In the genomic region with DNA sequence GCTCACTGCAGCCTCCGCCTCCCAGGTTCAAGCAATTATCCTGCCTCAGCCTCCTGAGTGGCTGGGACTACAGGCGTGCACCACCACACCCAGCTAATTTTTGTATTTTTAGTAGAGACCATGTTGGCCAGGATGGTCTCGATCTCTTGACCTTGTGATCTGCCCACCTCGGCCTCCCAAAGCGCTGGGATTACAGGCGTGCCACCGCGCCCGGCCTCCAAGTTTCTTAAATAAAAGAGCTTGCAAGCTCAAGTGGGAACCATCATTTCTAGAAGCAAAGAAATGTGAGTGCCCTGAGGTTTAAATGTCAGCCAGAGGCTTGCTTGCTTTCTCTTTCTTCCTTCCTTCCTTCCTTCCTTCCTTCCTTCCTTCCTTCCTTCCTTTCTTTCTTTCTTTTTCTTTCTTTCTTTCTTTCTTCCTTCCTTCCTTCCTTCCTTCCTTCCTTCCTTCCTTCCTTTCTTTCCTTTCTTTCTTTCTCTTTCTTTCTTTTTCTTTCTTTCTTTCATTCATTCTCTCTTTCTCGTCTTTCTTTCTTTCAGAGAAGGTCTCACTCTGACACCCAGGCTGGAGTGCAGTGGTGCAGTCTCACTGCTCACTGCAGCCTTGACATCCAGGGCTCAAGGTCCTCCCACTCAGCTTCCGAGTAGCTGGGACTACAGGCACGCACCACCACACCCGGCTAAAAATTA, we compare ENCODE assay signal across 12 cellular contexts. TPM values are rescaled to one million over a fixed set of nuclear protein-coding genes. Genes with fewer than 3 reads are reported as not detected.
DNase-seq lines count a peak whose midpoint lies in the region; ATAC-seq, FAIRE-seq and TF ChIP-seq lines count a peak whose summit lies in the region.
"Not testable (repeated sequence)": the region's sequence is repeated elsewhere in the genome, so short reads cannot be mapped to it uniquely, and the experiment has no call there.
"Had no signal": no experiment of that assay in that cellular context is flagged by ENCODE, and none has a peak within 500 bp of the region (broad histone marks: within the 10 kb centered on the region; RNA-seq: fewer than 3 reads in every experiment).

No MANE protein-coding gene starts in this region.

- not testable (repeated sequence) for H3K27ac ChIP-seq in DND-41 (ENCODE audit: low read length); GM12878 (ENCODE audit: control insufficient read depth, insufficient read depth); fibroblast of lung (ENCODE audit: insufficient read depth, low read length)
- peak overlapping the region in 1 of 2 experiments; percentile 81; a peak in 1 of 4 replicates for H3K27ac ChIP-seq in SK-N-SH (ENCODE audit: low read depth in 2 of 2, low read length in 1 of 2)

- peaks cover 24% of the 10 kb centered on the region for H3K4me1 Mint-ChIP-seq in activated T-cell treated with anti-CD3 and anti-CD28 coated beads, Interleukin-2, amount 50 U/mL, for 4 hours (ENCODE audit: low read depth)
- H3K4me1 Mint-ChIP-seq in naive B cell, result peaks cover 15 to 26% (median 20%) of the 10 kb centered on the region in 3 donors

- H3K9ac ChIP-seq in DND-41 (ENCODE audit: low read depth, low read length); SK-N-SH; GM12878 (ENCODE audit: control insufficient read depth, insufficient read depth, low read length); fibroblast of lung (ENCODE audit: insufficient read depth, low read length); skeletal muscle satellite cell (ENCODE audit: low read depth, low read length): not testable (repeated sequence)

- H3K9me3 Mint-ChIP-seq in activated T-cell treated with anti-CD3 and anti-CD28 coated beads, Interleukin-2, amount 50 U/mL, for 4 hours; naive B cell: not testable (repeated sequence)

- POLR2A ChIA-PET in SK-N-SH (lab: Yijun Ruan, JAX), result not testable (repeated sequence)
- POLR2A ChIA-PET in GM12878 (lab: Charles Lee), result interaction anchor here (0.6 to 1.2 kb wide), 3 partner anchors 44 to 218 kb away, joined by 3 read pairs; a partner anchor contains a TSS

- SMC1A ChIA-PET in GM12878 (lab: Charles Lee; ENCODE audit: uncharacterized antibody, unreplicated experiment), result interaction anchor here (1.6 kb wide), 1 partner anchor 70 kb away, joined by 5 read pairs; no protein-coding TSS in a partner anchor

- DNase-seq in DND-41; SK-N-SH; activated T-cell treated with anti-CD3 and anti-CD28 coated beads, Interleukin-2, amount 50 U/mL, for 4 hours; GM12878 (ENCODE audit: low read depth, low spot score); fibroblast of lung (ENCODE audit: low read depth in 2 of 2); naive B cell: not testable (repeated sequence)

- not testable (repeated sequence) for H3K27me3 ChIP-seq in DND-41 (ENCODE audit: insufficient read depth, low read length, poor library complexity); SK-N-SH (ENCODE audit: insufficient read depth); GM12878 (replicated peaks in 1 of 2; ENCODE audit: control insufficient read depth in 2 of 2, insufficient read depth in 2 of 2, low read length in 1 of 2); fibroblast of lung (ENCODE audit: control insufficient read depth, insufficient read depth, low read length); skeletal muscle satellite cell (ENCODE audit: control insufficient read depth, insufficient read depth, low read length)

- peaks cover 25% of the 10 kb centered on the region for H3K4me1 ChIP-seq in DND-41 (ENCODE audit: insufficient read depth, low read length)
- H3K4me1 ChIP-seq in SK-N-SH (ENCODE audit: control insufficient read depth in 1 of 2, insufficient read depth in 2 of 2, low read depth in 1 of 2, low read length in 1 of 2); GM12878 (ENCODE audit: control insufficient read depth, insufficient read depth, low read length); fibroblast of lung (ENCODE audit: control insufficient read depth, extremely low read depth, insufficient read depth, low read length): not testable (repeated sequence)
- H3K4me1 ChIP-seq in skeletal muscle satellite cell (ENCODE audit: control insufficient read depth, insufficient read depth, low read length), result peaks cover 20% of the 10 kb centered on the region

- FAIRE-seq in GM12878 (lab: Jason Lieb, UNC), result not testable (repeated sequence)

- H3K4me3 Mint-ChIP-seq in activated T-cell treated with anti-CD3 and anti-CD28 coated beads, Interleukin-2, amount 50 U/mL, for 4 hours, result peak overlapping the region; percentile 98
- peak overlapping the region; percentile 19 to 99 (median 89) for H3K4me3 Mint-ChIP-seq in naive B cell

- RAD21 ChIA-PET in GM12878 (lab: Charles Lee; ENCODE audit: unreplicated experiment), result interaction anchor here (0.6 kb wide), 1 partner anchor 34 kb away, joined by 3 read pairs; no protein-coding TSS in a partner anchor

- in situ Hi-C loops in GM12878 (cut with MboI), result not testable (repeated sequence)

- not testable (repeated sequence) for TF ChIP-seq POLR2A in GM12878 (IDR thresholded peaks at IDR 0.05; ENCODE audit: low read depth, low read length)

- not testable (repeated sequence) for TF ChIP-seq EP300 in SK-N-SH (IDR thresholded peaks at IDR 0.05; ENCODE audit: borderline replicate concordance in 1 of 2, low read depth in 1 of 2, low read length in 1 of 2); GM12878 (IDR thresholded peaks at IDR 0.05; ENCODE audit: borderline replicate concordance in 1 of 2, control insufficient read depth in 1 of 2, low read depth in 2 of 2, low read length in 2 of 2)

- not testable (repeated sequence) for H2AFZ ChIP-seq in DND-41 (ENCODE audit: low read depth, low read length); SK-N-SH (ENCODE audit: low read depth); GM12878 (ENCODE audit: control insufficient read depth, low read depth, low read length); fibroblast of lung (ENCODE audit: low read length)

- H3K4me2 ChIP-seq in DND-41 (ENCODE audit: insufficient read depth, low read length) (peak overlapping the region; percentile 28; the same call in 1 of the 2 replicates), SK-N-SH (peak overlapping the region; percentile 91), GM12878 (ENCODE audit: control insufficient read depth, insufficient read depth) (peak overlapping the region; percentile 48; the same call in 1 of the 2 replicates), fibroblast of lung (ENCODE audit: extremely low read depth, insufficient read depth, low read length) (peak overlapping the region; percentile 85), skeletal muscle satellite cell (ENCODE audit: low read length) (peak overlapping the region; percentile 87)

- peak overlapping the region in 3 of 6 donors; percentile 43 to 68 (median 56) for H3K27ac Mint-ChIP-seq in naive B cell

- not testable (repeated sequence) for H4K20me1 ChIP-seq in DND-41 (ENCODE audit: insufficient read depth, low read length); SK-N-SH (ENCODE audit: insufficient read depth); GM12878 (ENCODE audit: control insufficient read depth, insufficient read depth); fibroblast of lung (ENCODE audit: control insufficient read depth, extremely low read depth, insufficient read depth, low read length)

- ATAC-seq in DND-41 (ENCODE audit: insufficient read depth, low read depth); activated T-cell treated with anti-CD3 and anti-CD28 coated beads, Interleukin-2, amount 50 U/mL, for 4 hours; GM12878; naive B cell (ENCODE audit: low read depth in 2 of 2): not testable (repeated sequence)

- 92% methylated on average over 13 of the region's 13 CpGs for WGBS in SK-N-SH (ENCODE audit: low lambda C conversion rate)
- 98% methylated on average over 12 of the region's 13 CpGs for WGBS in GM12878 (ENCODE audit: insufficient coverage, insufficient replicate concordance, low lambda C conversion rate, missing lambda C conversion rate)

- H3F3A ChIP-seq in SK-N-SH (replicated peaks; ENCODE audit: insufficient read depth), result peaks cover 16% of the 10 kb centered on the region

- not testable (repeated sequence) for H3K9me2 ChIP-seq in SK-N-SH

- TF ChIP-seq CTCF in DND-41 (IDR thresholded peaks at IDR 0.05; ENCODE audit: borderline replicate concordance, extremely low read depth, low read length, poor library complexity, severe bottlenecking); SK-N-SH (IDR thresholded peaks at IDR 0.05); GM12878 (IDR thresholded peaks at IDR 0.05 in 2 of 3, conservative IDR thresholded peaks at IDR 0.05 in 1 of 3; ENCODE audit: control insufficient read depth in 2 of 3, extremely low read depth in 1 of 3, insufficient read depth in 1 of 3, low read depth in 3 of 3, low read length in 3 of 3); fibroblast of lung (conservative IDR thresholded peaks at IDR 0.05 in 1 of 2, IDR thresholded peaks at IDR 0.05 in 1 of 2; ENCODE audit: low read depth in 1 of 2, low read length in 2 of 2): not testable (repeated sequence)

- CTCF ChIA-PET in SK-N-SH (lab: Yijun Ruan, JAX), result interaction anchor here (0.8 to 1.9 kb wide), 4 partner anchors 26 to 235 kb away, joined by 3 to 5 read pairs (median 4); no protein-coding TSS in a partner anchor
- CTCF ChIA-PET in GM12878 (lab: Yijun Ruan, JAX), result interaction anchor here (1.0 kb wide), 1 partner anchor 309 kb away, joined by 4 read pairs; no protein-coding TSS in a partner anchor

- peaks cover 47% of the 10 kb centered on the region for H3K79me2 ChIP-seq in DND-41 (ENCODE audit: insufficient read depth, low read length)
- peaks cover 64% of the 10 kb centered on the region for H3K79me2 ChIP-seq in SK-N-SH (ENCODE audit: insufficient read depth)
- peaks cover 15% of the 10 kb centered on the region for H3K79me2 ChIP-seq in GM12878 (ENCODE audit: control insufficient read depth, insufficient read depth, low read length)
- peaks cover 48% of the 10 kb centered on the region for H3K79me2 ChIP-seq in fibroblast of lung (ENCODE audit: control insufficient read depth, insufficient read depth, low read length)

- TF ChIP-seq RAD21 in SK-N-SH (IDR thresholded peaks at IDR 0.05; ENCODE audit: low read length); GM12878 (IDR thresholded peaks at IDR 0.05; ENCODE audit: insufficient read depth, low read depth, low read length): not testable (repeated sequence)

- H3K9me3 ChIP-seq in DND-41 (ENCODE audit: insufficient read depth, low read length, severe bottlenecking); SK-N-SH; GM12878 (replicated peaks; ENCODE audit: control insufficient read depth, insufficient read depth, low read length); fibroblast of lung (ENCODE audit: control insufficient read depth, insufficient read depth, low read depth, low read length); skeletal muscle satellite cell (replicated peaks; ENCODE audit: low read length): not testable (repeated sequence)

- H3K27me3 Mint-ChIP-seq in activated T-cell treated with anti-CD3 and anti-CD28 coated beads, Interleukin-2, amount 50 U/mL, for 4 hours (ENCODE audit: low read depth); naive B cell: not testable (repeated sequence)

- H3K4me3 ChIP-seq in DND-41 (ENCODE audit: low read depth in 1 of 2, low read length in 2 of 2), result peak overlapping the region in 1 of 2 experiments; percentile 1; a peak in 1 of 4 replicates
- not testable (repeated sequence) for H3K4me3 ChIP-seq in SK-N-SH (ENCODE audit: low read depth in 2 of 2, low read length in 1 of 2); skeletal muscle satellite cell (ENCODE audit: low read length)
- H3K4me3 ChIP-seq in GM12878, result 0 out of 2 replicates have a peak overlapping the region, but pooled peaks have one; percentile 91
- peak overlapping the region in 3 of 4 experiments; percentile 85 to 99 (median 96) for H3K4me3 ChIP-seq in fibroblast of lung (replicated peaks in 1 of 4; ENCODE audit: control extremely low read depth in 1 of 4, insufficient read depth in 1 of 4, low read depth in 3 of 4, low read length in 4 of 4)

- H3K36me3 Mint-ChIP-seq in activated T-cell treated with anti-CD3 and anti-CD28 coated beads, Interleukin-2, amount 50 U/mL, for 4 hours (ENCODE audit: insufficient read depth); naive B cell: not testable (repeated sequence)

- not testable (repeated sequence) for BruUV-seq in GM12878 (replicated peaks; lab: Mats Ljungman, UMichigan)

- H3K36me3 ChIP-seq in DND-41 (ENCODE audit: insufficient read depth, low read length), result peaks cover 30% of the 10 kb centered on the region
- peaks cover 14 to 25% of the 10 kb centered on the region in 2 experiments for H3K36me3 ChIP-seq in SK-N-SH (replicated peaks in 1 of 2; ENCODE audit: control insufficient read depth in 1 of 2, insufficient read depth in 2 of 2, low read length in 1 of 2)
- not testable (repeated sequence) for H3K36me3 ChIP-seq in GM12878 (ENCODE audit: control insufficient read depth in 2 of 2, insufficient read depth in 2 of 2, low read length in 1 of 2); fibroblast of lung (ENCODE audit: control insufficient read depth, insufficient read depth, low read length)
- H3K36me3 ChIP-seq in skeletal muscle satellite cell (ENCODE audit: insufficient read depth, low read length), result peaks cover 15% of the 10 kb centered on the region

- intact Hi-C loops in GM12878 (cut with micrococcal nuclease; ENCODE audit: unreplicated experiment), result not testable (repeated sequence)

RNA-seq across cellular contexts. Expression of a gene that starts 2.1 kb away (rescaled TPM):
- 23.8 and 31.4 TPM in 2 replicates for polyA plus RNA-seq in SK-N-SH (2012; rRNA removed)
- polyA plus RNA-seq in SK-N-SH (2012; cell fraction: cytosol; rRNA removed), result 18.2 and 23.3 TPM in 2 replicates
- 22.7 and 27.9 TPM in 2 replicates for polyA plus RNA-seq in SK-N-SH (2012; cell fraction: nucleus; rRNA removed)
- total RNA-seq in activated T-cell treated with anti-CD3 and anti-CD28 coated beads, Interleukin-2, amount 50 U/mL, for 4 hours, result 10 to 100 TPM; 12.9 to 16.9 (median 15.7) TPM
- 3.8 and 4.1 TPM in 2 replicates for total RNA-seq in GM12878 (2013; cell fraction: nucleolus; rRNA removed)
- total RNA-seq in GM12878 (2014; rRNA removed), result 13.3 and 13.6 TPM in 2 replicates
- total RNA-seq in GM12878 (2014; rRNA removed; fragmentation: Illumina TruSeq; extraction: Trizol), result 7.6 and 7.8 TPM in 2 replicates
- 11.9 and 12.5 TPM in 2 replicates for total RNA-seq in GM12878 (2021)
- 5.7 TPM for polyA plus RNA-seq in GM12878 (2011; ENCODE audit: low read depth)
- 8.9 and 11.5 TPM in 2 replicates for polyA plus RNA-seq in GM12878 (2011; rRNA removed)
- polyA plus RNA-seq in GM12878 (2011; cell fraction: cytosol; rRNA removed), result 14.7 and 15.0 TPM in 2 replicates
- polyA plus RNA-seq in GM12878 (2011; cell fraction: nucleus; rRNA removed), result 9.2 and 10.2 TPM in 2 replicates
- 7.1 and 7.4 TPM in 2 replicates for polyA plus RNA-seq in GM12878 (2012)
- 12.3 and 12.7 TPM in 2 replicates for polyA plus RNA-seq in GM12878 (2014; fragmentation: Illumina TruSeq; extraction: Trizol)
- 1 to 10 TPM; 1.5 to 3.1 TPM for polyA plus RNA-seq in GM12878 (2014; fragmentation: Nextera tagmentation; extraction: Ambion mirVana)
- polyA plus RNA-seq in GM12878 (2014; rRNA removed), result 14.5 and 15.0 TPM in 2 replicates
- 1 to 10 TPM; 1.9 to 8.5 TPM for polyA plus RNA-seq in GM12878 (2016; fragmentation: Nextera tagmentation; extraction: Ambion mirVana)
- polyA minus RNA-seq in GM12878 (2011; rRNA and poly(A)+ RNA removed), result 7.9 and 10.6 TPM in 2 replicates
- 2.8 and 4.3 TPM in 2 replicates for polyA minus RNA-seq in GM12878 (2011; cell fraction: cytosol; rRNA and poly(A)+ RNA removed)
- 2.4 and 3.9 TPM in 2 replicates for polyA minus RNA-seq in GM12878 (2011; cell fraction: nucleus; rRNA and poly(A)+ RNA removed)
- total RNA-seq in fibroblast of lung, result 16.4 and 26.6 TPM in 2 replicates
- 30.7 and 47.2 TPM in 2 replicates for polyA plus RNA-seq in fibroblast of lung
- 22.7 and 35.4 TPM in 2 replicates for polyA plus RNA-seq in fibroblast of lung (2012)
- polyA minus RNA-seq in fibroblast of lung (ENCODE audit: low replicate concordance), result 33.3 and 51.5 TPM in 2 replicates
- 1 to 10 TPM; 5.1 to 7.9 (median 6.4) TPM for polyA plus RNA-seq in naive B cell (ENCODE audit: low read depth in 6 of 6)
- 15.5 TPM in 2 replicates for total RNA-seq in skeletal muscle satellite cell (2012; rRNA removed)

RNA-seq across cellular contexts. Expression of a gene that starts 9.3 kb away (rescaled TPM):
- polyA plus RNA-seq in SK-N-SH (2012; rRNA removed) (31.4 and 31.7 TPM in 2 replicates), GM12878 (2011; rRNA removed) (1.9 and 2.0 TPM in 2 replicates), GM12878 (2014; fragmentation: Illumina TruSeq; extraction: Trizol) (2.9 and 3.5 TPM in 2 replicates), GM12878 (2014; fragmentation: Nextera tagmentation; extraction: Ambion mirVana) (1 to 10 TPM; 2.4 to 2.8 TPM), GM12878 (2014; rRNA removed) (4.3 and 4.6 TPM in 2 replicates), GM12878 (2016; fragmentation: Nextera tagmentation; extraction: Ambion mirVana) (1 to 10 TPM; 4.9 to 5.5 TPM), fibroblast of lung (11.0 and 13.2 TPM in 2 replicates), naive B cell (ENCODE audit: low read depth in 6 of 6) (1 to 10 TPM in 2 of 6 donors, under 1 TPM in 3, not detected in 1; 0.27 to 2.1 (median 0.77) TPM)
- polyA plus RNA-seq in SK-N-SH (2012; cell fraction: cytosol; rRNA removed), result 32.9 and 36.8 TPM in 2 replicates
- 14.5 and 19.6 TPM in 2 replicates for polyA plus RNA-seq in SK-N-SH (2012; cell fraction: nucleus; rRNA removed)
- total RNA-seq in activated T-cell treated with anti-CD3 and anti-CD28 coated beads, Interleukin-2, amount 50 U/mL, for 4 hours, result 1 to 10 TPM; 2.1 to 4.5 (median 2.2) TPM
- 2.0 and 2.7 TPM in 2 replicates for total RNA-seq in GM12878 (2013; cell fraction: nucleolus; rRNA removed)
- total RNA-seq in GM12878 (2014; rRNA removed) (1.3 and 1.7 TPM in 2 replicates), GM12878 (2014; rRNA removed; fragmentation: Illumina TruSeq; extraction: Trizol) (1.7 and 2.2 TPM in 2 replicates), GM12878 (2021) (1.3 and 2.2 TPM in 2 replicates), fibroblast of lung (6.4 and 13.4 TPM in 2 replicates)
- 0.72 TPM for polyA plus RNA-seq in GM12878 (2011; ENCODE audit: low read depth)
- 1.8 and 2.6 TPM in 2 replicates for polyA plus RNA-seq in GM12878 (2011; cell fraction: cytosol; rRNA removed)
- 1.3 and 2.4 TPM in 2 replicates for polyA plus RNA-seq in GM12878 (2011; cell fraction: nucleus; rRNA removed)
- polyA plus RNA-seq in GM12878 (2012), result 3.7 and 4.0 TPM in 2 replicates
- polyA minus RNA-seq in GM12878 (2011; rRNA and poly(A)+ RNA removed), result 0.44 and 1.1 TPM in 2 replicates
- not detected in 2 replicates for polyA minus RNA-seq in GM12878 (2011; cell fraction: cytosol; rRNA and poly(A)+ RNA removed)
- not detected in 2 replicates for polyA minus RNA-seq in GM12878 (2011; cell fraction: nucleus; rRNA and poly(A)+ RNA removed)
- polyA plus RNA-seq in fibroblast of lung (2012), result 11.6 and 12.1 TPM in 2 replicates
- 2.2 and 3.7 TPM in 2 replicates for polyA minus RNA-seq in fibroblast of lung (ENCODE audit: low replicate concordance)
- 3.0 and 3.9 TPM in 2 replicates for total RNA-seq in skeletal muscle satellite cell (2012; rRNA removed)

RNA-seq across cellular contexts. Expression of a gene that starts 44.4 kb away (rescaled TPM):
- polyA plus RNA-seq in SK-N-SH (2012; rRNA removed) (6.3 and 7.0 TPM in 2 replicates), GM12878 (2011; rRNA removed) (0.43 and 1.0 TPM in 2 replicates), GM12878 (2014; fragmentation: Illumina TruSeq; extraction: Trizol) (0.21 and 0.65 TPM in 2 replicates), GM12878 (2014; fragmentation: Nextera tagmentation; extraction: Ambion mirVana) (under 1 TPM; 0.08 to 0.13 TPM), GM12878 (2014; rRNA removed) (0.65 and 1.2 TPM in 2 replicates), GM12878 (2016; fragmentation: Nextera tagmentation; extraction: Ambion mirVana) (1 to 10 TPM; 1.3 to 1.4 TPM), fibroblast of lung (14.3 and 14.9 TPM in 2 replicates), naive B cell (ENCODE audit: low read depth in 6 of 6) (1 to 10 TPM; 1.4 to 4.0 (median 2.3) TPM)
- 4.0 and 5.0 TPM in 2 replicates for polyA plus RNA-seq in SK-N-SH (2012; cell fraction: cytosol; rRNA removed)
- polyA plus RNA-seq in SK-N-SH (2012; cell fraction: nucleus; rRNA removed), result 5.3 and 6.3 TPM in 2 replicates
- total RNA-seq in activated T-cell treated with anti-CD3 and anti-CD28 coated beads, Interleukin-2, amount 50 U/mL, for 4 hours, result 1 to 10 TPM; 1.6 to 2.5 (median 1.8) TPM
- total RNA-seq in GM12878 (2013; cell fraction: nucleolus; rRNA removed), result 1.4 and 2.5 TPM in 2 replicates
- total RNA-seq in GM12878 (2014; rRNA removed) (0.82 and 1.1 TPM in 2 replicates), GM12878 (2014; rRNA removed; fragmentation: Illumina TruSeq; extraction: Trizol) (0.37 and 0.63 TPM in 2 replicates), GM12878 (2021) (1.1 and 1.4 TPM in 2 replicates), fibroblast of lung (31.8 and 77.5 TPM in 2 replicates)
- 1.2 TPM for polyA plus RNA-seq in GM12878 (2011; ENCODE audit: low read depth)
- polyA plus RNA-seq in GM12878 (2011; cell fraction: cytosol; rRNA removed), result 1.4 and 1.9 TPM in 2 replicates
- 0.73 and 0.83 TPM in 2 replicates for polyA plus RNA-seq in GM12878 (2011; cell fraction: nucleus; rRNA removed)
- polyA plus RNA-seq in GM12878 (2012), result 1.2 and 1.6 TPM in 2 replicates
- 0.66 and 0.93 TPM in 2 replicates for polyA minus RNA-seq in GM12878 (2011; rRNA and poly(A)+ RNA removed)
- polyA minus RNA-seq in GM12878 (2011; cell fraction: cytosol; rRNA and poly(A)+ RNA removed), result 7.1 and 8.2 TPM in 2 replicates
- polyA minus RNA-seq in GM12878 (2011; cell fraction: nucleus; rRNA and poly(A)+ RNA removed), result 1.3 and 1.8 TPM in 2 replicates
- polyA plus RNA-seq in fibroblast of lung (2012), result 25.4 and 27.1 TPM in 2 replicates
- polyA minus RNA-seq in fibroblast of lung (ENCODE audit: low replicate concordance), result 21.2 and 26.7 TPM in 2 replicates
- 19.0 and 19.9 TPM in 2 replicates for total RNA-seq in skeletal muscle satellite cell (2012; rRNA removed)

RNA-seq across cellular contexts. Expression of a gene that starts 53.1 kb away (rescaled TPM):
- polyA plus RNA-seq in SK-N-SH (2012; rRNA removed) (0.07 and 0.19 TPM in 2 replicates), GM12878 (2011; rRNA removed) (not detected in 2 replicates), GM12878 (2014; fragmentation: Illumina TruSeq; extraction: Trizol) (not detected in 2 replicates), GM12878 (2014; fragmentation: Nextera tagmentation; extraction: Ambion mirVana) (not detected), GM12878 (2014; rRNA removed) (not detected in 2 replicates), GM12878 (2016; fragmentation: Nextera tagmentation; extraction: Ambion mirVana) (not detected), fibroblast of lung (not detected in 2 replicates), naive B cell (ENCODE audit: low read depth in 6 of 6) (not detected)
- 0.05 TPM in 1 of 2 replicates, not detected in the other for polyA plus RNA-seq in SK-N-SH (2012; cell fraction: cytosol; rRNA removed)
- 0.56 and 0.96 TPM in 2 replicates for polyA plus RNA-seq in SK-N-SH (2012; cell fraction: nucleus; rRNA removed)
- not detected for total RNA-seq in activated T-cell treated with anti-CD3 and anti-CD28 coated beads, Interleukin-2, amount 50 U/mL, for 4 hours
- not detected in 2 replicates for total RNA-seq in GM12878 (2013; cell fraction: nucleolus; rRNA removed)
- total RNA-seq in GM12878 (2014; rRNA removed) (not detected in 2 replicates), GM12878 (2014; rRNA removed; fragmentation: Illumina TruSeq; extraction: Trizol) (0.14 TPM in 1 of 2 replicates, not detected in the other), GM12878 (2021) (not detected in 2 replicates), fibroblast of lung (not detected in 2 replicates)
- not detected for polyA plus RNA-seq in GM12878 (2011; ENCODE audit: low read depth)
- 0.09 TPM in 1 of 2 replicates, not detected in the other for polyA plus RNA-seq in GM12878 (2011; cell fraction: cytosol; rRNA removed)
- 0.10 TPM in 1 of 2 replicates, not detected in the other for polyA plus RNA-seq in GM12878 (2011; cell fraction: nucleus; rRNA removed)
- not detected in 2 replicates for polyA plus RNA-seq in GM12878 (2012)
- not detected in 2 replicates for polyA minus RNA-seq in GM12878 (2011; rRNA and poly(A)+ RNA removed)
- not detected in 2 replicates for polyA minus RNA-seq in GM12878 (2011; cell fraction: cytosol; rRNA and poly(A)+ RNA removed)
- polyA minus RNA-seq in GM12878 (2011; cell fraction: nucleus; rRNA and poly(A)+ RNA removed), result 0.38 TPM in 1 of 2 replicates, not detected in the other
- polyA plus RNA-seq in fibroblast of lung (2012), result not detected in 2 replicates
- polyA minus RNA-seq in fibroblast of lung (ENCODE audit: low replicate concordance), result not detected in 2 replicates
- total RNA-seq in skeletal muscle satellite cell (2012; rRNA removed), result 0.22 and 0.76 TPM in 2 replicates
- total RNA-seq: activated CD4-positive, alpha-beta T cell treated with anti-CD3 and anti-CD28 coated beads for 36 hours; Daoy; frontal cortex; IMR-90; sciatic nerve had no signal
- polyA plus RNA-seq: IMR-90 had no signal

RNA-seq across cellular contexts. Expression of a gene that starts 58.4 kb away (rescaled TPM):
- polyA plus RNA-seq in SK-N-SH (2012; rRNA removed) (2.9 and 4.8 TPM in 2 replicates), GM12878 (2011; rRNA removed) (0.12 and 0.19 TPM in 2 replicates), GM12878 (2014; fragmentation: Illumina TruSeq; extraction: Trizol) (0.01 TPM in 1 of 2 replicates, not detected in the other), GM12878 (2014; fragmentation: Nextera tagmentation; extraction: Ambion mirVana) (under 1 TPM in 1 of 2 experiments, not detected in 1; 0.06 TPM), GM12878 (2014; rRNA removed) (0.05 TPM in 1 of 2 replicates, not detected in the other), GM12878 (2016; fragmentation: Nextera tagmentation; extraction: Ambion mirVana) (not detected), fibroblast of lung (0.58 and 0.79 TPM in 2 replicates), naive B cell (ENCODE audit: low read depth in 6 of 6) (not detected)
- 1.9 and 3.0 TPM in 2 replicates for polyA plus RNA-seq in SK-N-SH (2012; cell fraction: cytosol; rRNA removed)
- polyA plus RNA-seq in SK-N-SH (2012; cell fraction: nucleus; rRNA removed), result 5.9 and 9.4 TPM in 2 replicates
- not detected for total RNA-seq in activated T-cell treated with anti-CD3 and anti-CD28 coated beads, Interleukin-2, amount 50 U/mL, for 4 hours
- 0.21 TPM in 1 of 2 replicates, not detected in the other for total RNA-seq in GM12878 (2013; cell fraction: nucleolus; rRNA removed)
- total RNA-seq in GM12878 (2014; rRNA removed) (not detected in 2 replicates), GM12878 (2014; rRNA removed; fragmentation: Illumina TruSeq; extraction: Trizol) (0.09 TPM in 1 of 2 replicates, not detected in the other), GM12878 (2021) (not detected in 2 replicates), fibroblast of lung (1.0 and 1.5 TPM in 2 replicates)
- polyA plus RNA-seq in GM12878 (2011; ENCODE audit: low read depth), result not detected
- 0.09 and 0.28 TPM in 2 replicates for polyA plus RNA-seq in GM12878 (2011; cell fraction: cytosol; rRNA removed)
- 0.28 and 0.66 TPM in 2 replicates for polyA plus RNA-seq in GM12878 (2011; cell fraction: nucleus; rRNA removed)
- polyA plus RNA-seq in GM12878 (2012), result 0.10 TPM in 1 of 2 replicates, not detected in the other
- 0.46 TPM in 1 of 2 replicates, not detected in the other for polyA minus RNA-seq in GM12878 (2011; rRNA and poly(A)+ RNA removed)
- polyA minus RNA-seq in GM12878 (2011; cell fraction: cytosol; rRNA and poly(A)+ RNA removed), result not detected in 2 replicates
- 0.29 TPM in 1 of 2 replicates, not detected in the other for polyA minus RNA-seq in GM12878 (2011; cell fraction: nucleus; rRNA and poly(A)+ RNA removed)
- 0.52 and 0.84 TPM in 2 replicates for polyA plus RNA-seq in fibroblast of lung (2012)
- 0.11 and 1.6 TPM in 2 replicates for polyA minus RNA-seq in fibroblast of lung (ENCODE audit: low replicate concordance)
- total RNA-seq in skeletal muscle satellite cell (2012; rRNA removed), result 1.0 and 1.5 TPM in 2 replicates
- total RNA-seq: activated CD4-positive, alpha-beta T cell treated with anti-CD3 and anti-CD28 coated beads for 36 hours; Daoy had no signal

Comparison
In these comparisons a context has a peak if more than half of its experiments do, and no peak if none do; other contexts are left out.
1. H3K4me2 ChIP-seq: peak in every context shown above with its lines; median percentile 91 in SK-N-SH; 87 in skeletal muscle satellite cell; 85 in fibroblast of lung; 48 in GM12878; 28 in DND-41.